In the genomic region with DNA sequence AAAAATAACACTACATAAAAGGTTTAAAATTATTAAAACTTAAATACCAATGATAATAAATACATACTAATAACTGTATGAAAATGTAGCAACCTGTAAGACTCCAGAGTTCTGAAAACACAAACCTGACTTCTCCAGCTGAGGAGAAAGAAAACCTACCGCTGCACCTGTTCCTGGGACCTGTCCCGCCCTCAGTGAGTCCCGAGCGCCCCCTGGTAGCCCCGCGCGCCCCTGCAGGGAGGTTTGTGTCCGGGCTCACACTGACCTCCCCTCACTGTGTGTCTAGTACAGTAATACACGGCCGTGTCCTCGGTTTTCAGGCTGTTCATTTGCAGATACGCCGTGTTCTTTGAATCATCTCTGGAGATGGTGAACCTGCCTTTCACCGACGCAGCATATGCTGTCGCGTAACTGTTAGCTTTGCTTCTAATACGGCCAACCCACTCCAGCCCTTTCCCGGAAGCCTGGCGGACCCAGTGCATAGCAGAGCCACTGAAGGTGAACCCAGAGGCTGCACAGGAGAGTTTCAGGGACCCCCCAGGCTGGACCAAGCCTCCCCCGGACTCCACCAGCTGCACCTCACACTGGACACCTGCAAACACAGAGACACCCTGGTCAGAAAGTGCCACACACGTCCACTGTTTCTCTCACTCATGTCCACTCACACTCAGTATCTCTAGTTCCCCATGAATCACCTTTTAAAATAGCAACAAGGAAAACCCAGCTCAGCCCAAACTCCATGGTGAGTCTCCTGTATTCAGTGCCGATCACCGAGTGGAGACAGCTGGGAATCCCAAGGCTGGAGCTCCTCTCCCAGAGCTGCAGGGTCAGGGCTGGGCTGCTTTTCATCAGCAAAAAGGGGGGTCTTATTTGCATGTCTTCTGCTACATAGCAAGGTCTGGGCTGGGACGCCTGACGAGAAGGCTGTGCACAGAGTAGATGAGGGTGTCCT, we compare ENCODE assay signal across 11 cellular contexts.
A peak's percentile ranks its signal among the peaks of the same experiment; 100 is the strongest.
DNase-seq lines count a peak whose midpoint lies in the region; ATAC-seq and TF ChIP-seq lines count a peak whose summit lies in the region.
"Had no signal": no experiment of that assay in that cellular context is flagged by ENCODE, and none has a peak within 500 bp of the region (broad histone marks: within the 10 kb centered on the region; RNA-seq: fewer than 3 reads in every experiment).

No MANE protein-coding gene starts in this region.

- H3K4ac ChIP-seq in neuronal stem cell (ENCODE audit: low read length): no peak overlapping the region

- peak; percentile 74 for TF ChIP-seq CTCF in SU-DHL-6 (IDR thresholded peaks at IDR 0.05; ENCODE audit: insufficient read depth, low read length, poor library complexity, severe bottlenecking)

- H3K27me3 Mint-ChIP-seq in stimulated activated naive CD8-positive, alpha-beta T cell treated with anti-CD3 and anti-CD28 coated beads, Interleukin-15, amount 100 ng/mL, for 72 hours: peaks cover 53% of the 10 kb centered on the region

- H3K4me3 Mint-ChIP-seq in stimulated activated naive CD8-positive, alpha-beta T cell treated with anti-CD3 and anti-CD28 coated beads, Interleukin-15, amount 100 ng/mL, for 72 hours: no peak overlapping the region
- H3K4me3 Mint-ChIP-seq: CD4-positive, CD25-positive, alpha-beta regulatory T cell had no signal

- H4K91ac ChIP-seq in neuronal stem cell (ENCODE audit: low read depth, low read length, poor library complexity): no peak overlapping the region

- no peak overlapping the region for H3K18ac ChIP-seq in neuronal stem cell (ENCODE audit: low read length)

- no peak overlapping the region for H2BK15ac ChIP-seq in neuronal stem cell (ENCODE audit: low read length)

- no peaks in the 10 kb centered on the region for H3F3A ChIP-seq in SU-DHL-6 (ENCODE audit: insufficient read depth)

- H4K20me1 ChIP-seq in SU-DHL-6 (ENCODE audit: low read depth, low read length): no peaks in the 10 kb centered on the region

- ATAC-seq in stimulated activated naive CD8-positive, alpha-beta T cell treated with anti-CD3 and anti-CD28 coated beads, Interleukin-15, Interleukin-2, amounts not matched to agents 100 U/mL and 50 U/mL, for 24 hours: no peak
- no peak for ATAC-seq in stimulated activated naive CD8-positive, alpha-beta T cell treated with anti-CD3 and anti-CD28 coated beads, Interleukin-15, amount 100 ng/mL, for 72 hours
- ATAC-seq in GM21390 (IDR thresholded peaks at IDR 0.05; ENCODE audit: unreplicated experiment): no peak
- ATAC-seq: esophagus mucosa had no signal

- H3K4me3 ChIP-seq in SU-DHL-6 (ENCODE audit: insufficient read depth, low read length, poor library complexity, severe bottlenecking) (no peak overlapping the region), neuronal stem cell (ENCODE audit: low read length in 2 of 2) (no peak overlapping the region)
- H3K4me3 ChIP-seq: stomach had no signal

- no peak overlapping the region for H4K8ac ChIP-seq in neuronal stem cell (ENCODE audit: low read depth, low read length)

- H3K4me2 ChIP-seq in SU-DHL-6 (ENCODE audit: low read depth, low read length, poor library complexity, severe bottlenecking) (peak overlapping the region; percentile 9), neuronal stem cell (ENCODE audit: insufficient read depth, low read length, poor library complexity, severe bottlenecking) (no peak overlapping the region)

- H3K9me3 ChIP-seq in SU-DHL-6 (ENCODE audit: insufficient read depth, low read length): peaks cover 6% of the 10 kb centered on the region; the same call in 1 of the 2 replicates
- H3K9me3 ChIP-seq in neuronal stem cell (replicated peaks in 1 of 2; ENCODE audit: control insufficient read depth in 2 of 2, insufficient read depth in 1 of 2, low read depth in 1 of 2, low read length in 2 of 2): peaks cover 0 to 23% of the 10 kb centered on the region in 2 donors
- H3K9me3 ChIP-seq: stomach had no signal

- no peak overlapping the region for H3K27ac ChIP-seq in SU-DHL-6 (ENCODE audit: low read depth, low read length)
- no peak overlapping the region for H3K27ac ChIP-seq in neuronal stem cell (replicated peaks; ENCODE audit: low read length)
- H3K27ac ChIP-seq: stomach had no signal

- H2BK5ac ChIP-seq in neuronal stem cell (ENCODE audit: low read length): no peak overlapping the region

- H2AK5ac ChIP-seq in neuronal stem cell (ENCODE audit: low read depth, low read length): no peak overlapping the region

- no peak overlapping the region for H2BK120ac ChIP-seq in neuronal stem cell (ENCODE audit: low read depth, low read length)

- peak overlapping the region in 1 of 2 donors; percentile 3 for H3K27ac Mint-ChIP-seq in stimulated activated naive CD8-positive, alpha-beta T cell treated with anti-CD3 and anti-CD28 coated beads, Interleukin-15, amount 100 ng/mL, for 72 hours
- H3K27ac Mint-ChIP-seq: CD4-positive, CD25-positive, alpha-beta regulatory T cell had no signal

- no peaks in the 10 kb centered on the region for H3K4me1 ChIP-seq in neuronal stem cell (ENCODE audit: control insufficient read depth in 2 of 2, insufficient read depth in 1 of 2, low read depth in 1 of 2, low read length in 2 of 2)
- H3K4me1 ChIP-seq: stomach had no signal

- no peak overlapping the region for H3K14ac ChIP-seq in neuronal stem cell (ENCODE audit: low read length)

- H3K23ac ChIP-seq in neuronal stem cell (ENCODE audit: low read depth, low read length, poor library complexity): no peak overlapping the region

- H2BK12ac ChIP-seq in neuronal stem cell (ENCODE audit: low read length): no peak overlapping the region

- H3K79me2 ChIP-seq in SU-DHL-6 (ENCODE audit: insufficient read depth, low read length): no peaks in the 10 kb centered on the region

- H3K9me2 ChIP-seq in SU-DHL-6 (replicated peaks; ENCODE audit: insufficient read depth, low read length): no peaks in the 10 kb centered on the region

- WGBS in neuronal stem cell (ENCODE audit: extremely low coverage in 2 of 2, insufficient read length in 2 of 2, insufficient replicate concordance in 1 of 2), 2 donors: no CpG with 5 or more reads among the region's 26 CpGs

- no peaks in the 10 kb centered on the region for H3K4me1 Mint-ChIP-seq in stimulated activated naive CD8-positive, alpha-beta T cell treated with anti-CD3 and anti-CD28 coated beads, Interleukin-15, amount 100 ng/mL, for 72 hours

- no peaks in the 10 kb centered on the region for H3K9me3 Mint-ChIP-seq in stimulated activated naive CD8-positive, alpha-beta T cell treated with anti-CD3 and anti-CD28 coated beads, Interleukin-15, amount 100 ng/mL, for 72 hours
- H3K9me3 Mint-ChIP-seq: CD4-positive, CD25-positive, alpha-beta regulatory T cell had no signal

- no peaks in the 10 kb centered on the region for H3K79me1 ChIP-seq in neuronal stem cell (ENCODE audit: low read depth, low read length)

- H3K36me3 ChIP-seq in SU-DHL-6 (ENCODE audit: low read length): no peaks in the 10 kb centered on the region
- H3K36me3 ChIP-seq in neuronal stem cell (replicated peaks in 1 of 2; ENCODE audit: control insufficient read depth in 2 of 2, insufficient read depth in 2 of 2, low read length in 2 of 2): no peaks in the 10 kb centered on the region
- H3K36me3 ChIP-seq: stomach had no signal

- no peaks in the 10 kb centered on the region for H3K27me3 ChIP-seq in SU-DHL-6 (ENCODE audit: low read length)
- H3K27me3 ChIP-seq in neuronal stem cell (ENCODE audit: control insufficient read depth in 3 of 3, insufficient read depth in 3 of 3, low read depth in 1 of 3, low read length in 3 of 3): no peaks in the 10 kb centered on the region

- H3K9ac ChIP-seq in SU-DHL-6 (ENCODE audit: low read length) (no peak overlapping the region), neuronal stem cell (ENCODE audit: low read depth, low read length, poor library complexity) (no peak overlapping the region)

- H2AFZ ChIP-seq in SU-DHL-6 (ENCODE audit: low read depth, low read length, severe bottlenecking) (no peak overlapping the region), neuronal stem cell (ENCODE audit: low read length) (no peak overlapping the region)

- DNase-seq in stimulated activated naive CD8-positive, alpha-beta T cell treated with anti-CD3 and anti-CD28 coated beads, Interleukin-15, Interleukin-2, amounts not matched to agents 100 U/mL and 50 U/mL, for 24 hours: peak; percentile 24
- DNase-seq in stimulated activated naive CD8-positive, alpha-beta T cell treated with anti-CD3 and anti-CD28 coated beads, Interleukin-15, amount 100 ng/mL, for 72 hours: no peak
- DNase-seq in LoVo (ENCODE audit: low spot score): peak; percentile 47
- DNase-seq in NCI-H2227 (lab: John Stamatoyannopoulos, UW; ENCODE audit: unreplicated experiment): no peak
- no peak for DNase-seq in neuronal stem cell (ENCODE audit: low spot score)
- DNase-seq in GM19240 (ENCODE audit: insufficient read length, low spot score): no peak
- DNase-seq: CD4-positive, CD25-positive, alpha-beta regulatory T cell; stomach had no signal

Comparison
In these comparisons a context has a peak if more than half of its experiments do, and no peak if none do; other contexts are left out.
1. DNase-seq: peak in stimulated activated naive CD8-positive, alpha-beta T cell treated with anti-CD3 and anti-CD28 coated beads, Interleukin-15, Interleukin-2, amounts not matched to agents 100 U/mL and 50 U/mL, for 24 hours (single experiment) and LoVo (single experiment); none in stimulated activated naive CD8-positive, alpha-beta T cell treated with anti-CD3 and anti-CD28 coated beads, Interleukin-15, amount 100 ng/mL, for 72 hours (0 of 2), NCI-H2227 (single experiment), neuronal stem cell (single experiment) and GM19240 (single experiment).